Comparison of ENCODE assay signal across 33 cellular contexts in the genomic region with DNA sequence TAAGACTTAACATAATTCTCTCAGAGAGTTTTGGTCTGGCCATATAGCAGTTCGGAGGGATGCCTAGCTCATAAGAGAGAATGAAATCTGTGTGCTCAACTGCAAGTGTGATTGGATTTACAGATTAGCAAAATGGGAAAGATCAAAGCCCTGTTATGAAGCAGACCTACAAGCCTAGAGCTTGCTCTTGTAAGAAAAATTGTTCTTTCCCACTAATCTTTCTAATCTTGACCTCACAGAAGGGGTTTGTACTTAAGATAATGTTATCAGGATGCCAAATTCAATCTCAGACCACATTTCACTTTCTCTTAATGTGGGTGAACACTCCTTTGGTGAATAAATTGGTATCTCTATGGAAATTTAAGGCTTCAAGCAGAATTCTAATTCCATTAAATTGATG.
"Had no signal": no experiment of that assay in that cellular context is flagged by ENCODE, and none has a peak within 500 bp of the region (broad histone marks: within the 10 kb centered on the region; RNA-seq: fewer than 3 reads in every experiment).

No MANE protein-coding gene starts in this region.

- H3K9me3 Mint-ChIP-seq: activated B cell treated with CpG ODN at 0.5 μM for 24 hours; activated CD4-positive, alpha-beta memory T cell treated with anti-CD3 and anti-CD28 coated beads for 36 hours; activated CD4-positive, alpha-beta T cell treated with anti-CD3 and anti-CD28 coated beads, Interleukin-2, amount 10 ng/mL, durations not matched to agents 24 days and 14 days; activated CD8-positive, alpha-beta T cell treated with anti-CD3 and anti-CD28 coated beads for 36 hours; activated naive CD4-positive, alpha-beta T cell treated with anti-CD3 and anti-CD28 coated beads for 36 hours; activated naive CD4-positive, alpha-beta T cell treated with anti-CD3 and anti-CD28 coated beads, Interleukin-2, amount 50 U/mL, for 72 hours; activated naive CD8-positive, alpha-beta T cell treated with anti-CD3 and anti-CD28 coated beads for 36 hours; activated T-cell treated with anti-CD3 and anti-CD28 coated beads, Interleukin-2, amount 50 U/mL, for 4 hours; activated T-cell treated with anti-CD3 and anti-CD28 coated beads, Interleukin-2, amount 50 U/mL, for 72 hours; activated T-helper 1 cell treated with anti-CD3 and anti-CD28 coated beads, Interleukin-12 subunit alpha, Interleukin-12 subunit beta, Interleukin-2, Interleukin-4 antibody, amounts not matched to agents 30 ng/mL and 10 ng/mL and 1 ng/mL, durations not matched to agents 14 hours and 24 hours and 36 hours; activated T-helper 17 cell treated with anti-CD3 and anti-CD28 coated beads, Interleukin-2, amount 50 U/mL, for 72 hours had no signal

- H3K27ac ChIP-seq: adrenal gland, body of pancreas, brain microvascular endothelial cell, breast epithelium, VCaP had no signal

- H3K9me3 ChIP-seq: adrenal gland, body of pancreas, breast epithelium had no signal

- DNase-seq: activated B cell treated with CpG ODN at 0.5 μM for 24 hours; activated CD4-positive, alpha-beta memory T cell treated with anti-CD3 and anti-CD28 coated beads for 36 hours; activated CD4-positive, alpha-beta T cell treated with anti-CD3 and anti-CD28 coated beads for 4 hours; activated CD4-positive, alpha-beta T cell treated with anti-CD3 and anti-CD28 coated beads, Interleukin-2, amount 10 ng/mL, durations not matched to agents 24 days and 14 days; activated CD4-positive, alpha-beta T cell treated with anti-CD3 and anti-CD28 coated beads, Interleukin-2, amount 50 U/mL, for 1 hour; activated CD4-positive, alpha-beta T cell treated with anti-CD3 and anti-CD28 coated beads, Interleukin-2, amount 50 U/mL, for 4 hours; activated CD4-positive, CD25-positive, alpha-beta regulatory T cell treated with anti-CD3 and anti-CD28 coated beads, Interleukin-2, amount 50 U/mL, for 72 hours; activated CD8-positive, alpha-beta memory T cell treated with anti-CD3 and anti-CD28 coated beads, Interleukin-2, amount 50 U/mL, for 4 hours; activated CD8-positive, alpha-beta T cell treated with anti-CD3 and anti-CD28 coated beads for 36 hours; activated effector memory CD4-positive, alpha-beta T cell treated with anti-CD3 and anti-CD28 coated beads, Interleukin-2, amount 50 U/mL, for 16 hours; activated gamma-delta T cell treated with Interleukin-2 at 50 U/mL for 16 hours; activated naive CD4-positive, alpha-beta T cell; activated naive CD4-positive, alpha-beta T cell treated with anti-CD3 and anti-CD28 coated beads for 36 hours; activated naive CD4-positive, alpha-beta T cell treated with anti-CD3 and anti-CD28 coated beads, Interleukin-2, amount 50 U/mL, for 16 hours; activated naive CD8-positive, alpha-beta T cell treated with anti-CD3 and anti-CD28 coated beads for 36 hours; activated T-cell treated with anti-CD3 and anti-CD28 coated beads for 4 hours; activated T-cell treated with anti-CD3 and anti-CD28 coated beads, Interleukin-2, amount 50 U/mL, for 1 hour; activated T-cell treated with anti-CD3 and anti-CD28 coated beads, Interleukin-2, amount 50 U/mL, for 4 hours; activated T-cell treated with anti-CD3 and anti-CD28 coated beads, Interleukin-2, amount 50 U/mL, for 72 hours; adrenal gland; amniotic stem cell; aorta; body of pancreas; brain microvascular endothelial cell; central memory CD4-positive, alpha-beta T cell; T-helper 17 cell; T-helper 9 cell had no signal

- H3K27ac Mint-ChIP-seq: activated B cell treated with CpG ODN at 0.5 μM for 24 hours; activated CD4-positive, alpha-beta memory T cell treated with anti-CD3 and anti-CD28 coated beads for 36 hours; activated CD4-positive, alpha-beta T cell treated with anti-CD3 and anti-CD28 coated beads, Interleukin-2, amount 10 ng/mL, durations not matched to agents 24 days and 14 days; activated CD8-positive, alpha-beta T cell treated with anti-CD3 and anti-CD28 coated beads for 36 hours; activated naive CD4-positive, alpha-beta T cell treated with anti-CD3 and anti-CD28 coated beads for 36 hours; activated naive CD4-positive, alpha-beta T cell treated with anti-CD3 and anti-CD28 coated beads, Interleukin-2, amount 50 U/mL, for 72 hours; activated naive CD8-positive, alpha-beta T cell treated with anti-CD3 and anti-CD28 coated beads for 36 hours; activated T-cell treated with anti-CD3 and anti-CD28 coated beads, Interleukin-2, amount 50 U/mL, for 72 hours; activated T-helper 1 cell treated with anti-CD3 and anti-CD28 coated beads, Interleukin-12 subunit alpha, Interleukin-12 subunit beta, Interleukin-2, Interleukin-4 antibody, amounts not matched to agents 30 ng/mL and 10 ng/mL and 1 ng/mL, durations not matched to agents 14 hours and 24 hours and 36 hours; activated T-helper 17 cell treated with anti-CD3 and anti-CD28 coated beads, Interleukin-2, amount 50 U/mL, for 72 hours; T-helper 17 cell had no signal

- H3K4me1 Mint-ChIP-seq: activated B cell treated with CpG ODN at 0.5 μM for 24 hours; activated CD4-positive, alpha-beta T cell treated with anti-CD3 and anti-CD28 coated beads, Interleukin-2, amount 10 ng/mL, durations not matched to agents 24 days and 14 days; activated naive CD8-positive, alpha-beta T cell treated with anti-CD3 and anti-CD28 coated beads for 36 hours; activated T-helper 17 cell treated with anti-CD3 and anti-CD28 coated beads, Interleukin-2, amount 50 U/mL, for 72 hours; T-helper 17 cell had no signal

- H3K4me3 ChIP-seq: adrenal gland, body of pancreas, breast epithelium had no signal

- H3K4me3 Mint-ChIP-seq: activated B cell treated with CpG ODN at 0.5 μM for 24 hours; activated CD4-positive, alpha-beta memory T cell treated with anti-CD3 and anti-CD28 coated beads for 36 hours; activated CD4-positive, alpha-beta T cell treated with anti-CD3 and anti-CD28 coated beads, Interleukin-2, amount 10 ng/mL, durations not matched to agents 24 days and 14 days; activated CD8-positive, alpha-beta T cell treated with anti-CD3 and anti-CD28 coated beads for 36 hours; activated naive CD4-positive, alpha-beta T cell treated with anti-CD3 and anti-CD28 coated beads for 36 hours; activated naive CD8-positive, alpha-beta T cell treated with anti-CD3 and anti-CD28 coated beads for 36 hours; activated T-cell treated with anti-CD3 and anti-CD28 coated beads, Interleukin-2, amount 50 U/mL, for 4 hours; activated T-cell treated with anti-CD3 and anti-CD28 coated beads, Interleukin-2, amount 50 U/mL, for 72 hours; activated T-helper 1 cell treated with anti-CD3 and anti-CD28 coated beads, Interleukin-12 subunit alpha, Interleukin-12 subunit beta, Interleukin-2, Interleukin-4 antibody, amounts not matched to agents 30 ng/mL and 10 ng/mL and 1 ng/mL, durations not matched to agents 14 hours and 24 hours and 36 hours; activated T-helper 17 cell treated with anti-CD3 and anti-CD28 coated beads, Interleukin-2, amount 50 U/mL, for 72 hours; T-helper 17 cell had no signal

- ATAC-seq: activated CD8-positive, alpha-beta T cell treated with anti-CD3 and anti-CD28 coated beads for 36 hours; activated naive CD4-positive, alpha-beta T cell treated with anti-CD3 and anti-CD28 coated beads, Interleukin-2, amount 50 U/mL, for 72 hours; activated T-cell treated with anti-CD3 and anti-CD28 coated beads, Interleukin-2, amount 50 U/mL, for 4 hours; activated T-cell treated with anti-CD3 and anti-CD28 coated beads, Interleukin-2, amount 50 U/mL, for 72 hours; activated T-helper 17 cell treated with anti-CD3 and anti-CD28 coated beads, Interleukin-2, amount 50 U/mL, for 72 hours; body of pancreas; T-helper 17 cell had no signal

- FAIRE-seq: astrocyte had no signal

- H3K27me3 ChIP-seq: adrenal gland, body of pancreas, brain microvascular endothelial cell, breast epithelium had no signal

- H3K27me3 Mint-ChIP-seq: activated B cell treated with CpG ODN at 0.5 μM for 24 hours; activated CD4-positive, alpha-beta memory T cell treated with anti-CD3 and anti-CD28 coated beads for 36 hours; activated CD4-positive, alpha-beta T cell treated with anti-CD3 and anti-CD28 coated beads, Interleukin-2, amount 10 ng/mL, durations not matched to agents 24 days and 14 days; activated T-helper 17 cell treated with anti-CD3 and anti-CD28 coated beads, Interleukin-2, amount 50 U/mL, for 72 hours; T-helper 17 cell had no signal

- H3K36me3 Mint-ChIP-seq: activated CD4-positive, alpha-beta memory T cell treated with anti-CD3 and anti-CD28 coated beads for 36 hours; activated naive CD4-positive, alpha-beta T cell treated with anti-CD3 and anti-CD28 coated beads, Interleukin-2, amount 50 U/mL, for 72 hours; activated naive CD8-positive, alpha-beta T cell treated with anti-CD3 and anti-CD28 coated beads for 36 hours had no signal
